12 cellular contexts compared by ENCODE assay signal in genomic region chr1:155942578-155943141, GRCh38. TPM values are rescaled to one million over a fixed set of nuclear protein-coding genes. Genes with fewer than 3 reads are reported as not detected.
DNase-seq lines count a peak whose midpoint lies in the region; ATAC-seq and TF ChIP-seq lines count a peak whose summit lies in the region.
"Had no signal": no experiment of that assay in that cellular context is flagged by ENCODE, and none has a peak within 500 bp of the region (broad histone marks: within the 10 kb centered on the region; RNA-seq: fewer than 3 reads in every experiment).

No MANE protein-coding gene starts in this region.

- no peak for ATAC-seq in activated T-helper 17 cell treated with anti-CD3 and anti-CD28 coated beads, Interleukin-2, amount 50 U/mL, for 72 hours (replicated peaks)
- ATAC-seq in left lobe of liver: no peak

- no peak overlapping the region for H3K9ac ChIP-seq in GM23248

- H3K9me2 ChIP-seq in GM23248 (ENCODE audit: insufficient read depth): no peaks in the 10 kb centered on the region

- DNase-seq in AG04450 (ENCODE audit: low read depth, low spot score) (no peak), GM23248 (peak; percentile 23), myocyte (ENCODE audit: low read depth) (peak; percentile 46), left lobe of liver (ENCODE audit: low spot score) (no peak), SKM-1 (lab: John Stamatoyannopoulos, UW; ENCODE audit: unreplicated experiment) (no peak), SK-N-DZ (ENCODE audit: low spot score) (no peak), SW 1271 (lab: John Stamatoyannopoulos, UW) (no peak)
- DNase-seq: NCI-H2081; stimulated activated CD4-positive, alpha-beta T cell treated with anti-CD3 and anti-CD28 coated beads, Interleukin-2, amount 100 ng/mL, for 24 hours had no signal

- no peak overlapping the region for H3K4me3 ChIP-seq in AG04450 (ENCODE audit: low read depth, low read length)
- no peak overlapping the region for H3K4me3 ChIP-seq in GM23248

- H3K27ac ChIP-seq in AG04450 (ENCODE audit: low read depth, low read length) (peak overlapping the region; percentile 31), GM23248 (0 out of 2 replicates have a peak overlapping the region, but pooled peaks have one; percentile 20)

- H3K4me2 ChIP-seq in GM23248 (ENCODE audit: unreplicated experiment): no peak overlapping the region

- TF ChIP-seq CTCF in AG04450 (IDR thresholded peaks at IDR 0.05; ENCODE audit: low read depth, low read length): no peak

- H3K9me3 ChIP-seq in AG04450 (ENCODE audit: control insufficient read depth, insufficient read depth, low read length): no peaks in the 10 kb centered on the region
- H3K9me3 ChIP-seq in GM23248 (ENCODE audit: low read depth): no peaks in the 10 kb centered on the region

- no peaks in the 10 kb centered on the region for H3K79me2 ChIP-seq in GM23248 (ENCODE audit: insufficient read depth)

- no peaks in the 10 kb centered on the region for H3K27me3 ChIP-seq in AG04450 (ENCODE audit: control insufficient read depth, insufficient read depth, low read length)
- H3K27me3 ChIP-seq in GM23248 (replicated peaks; ENCODE audit: insufficient read depth): no peaks in the 10 kb centered on the region

- peaks cover 20% of the 10 kb centered on the region for H3K36me3 ChIP-seq in GM23248 (ENCODE audit: low read depth)

- POLR2A ChIA-PET in AG04450 (lab: Yijun Ruan, JAX): interaction anchor here (1.8 kb wide), 1 partner anchor 8 kb away, joined by 8 read pairs; the partner anchor contains the start of gene KHDC4

- no peaks in the 10 kb centered on the region for H3K27me3 Mint-ChIP-seq in activated T-helper 17 cell treated with anti-CD3 and anti-CD28 coated beads, Interleukin-2, amount 50 U/mL, for 72 hours

- WGBS in GM23248 (ENCODE audit: low coverage in 1 of 2, low lambda C conversion rate in 2 of 2, missing lambda C conversion rate in 2 of 2), 2 experiments: 62 to 73% methylated on average over 9 to 11 of the region's 11 CpGs

- peaks cover 11% of the 10 kb centered on the region for H3K4me1 ChIP-seq in GM23248 (ENCODE audit: insufficient read depth)

- CTCF ChIA-PET in AG04450 (lab: Charles Lee): interaction anchor here (0.9 kb wide), 1 partner anchor 47 kb away, joined by 3 read pairs; no protein-coding TSS in a partner anchor

- peaks cover 40% of the 10 kb centered on the region for H3F3A ChIP-seq in GM23248 (ENCODE audit: insufficient read depth)

- H2AFZ ChIP-seq in GM23248: no peak overlapping the region

- H3K4me1 Mint-ChIP-seq in activated T-helper 17 cell treated with anti-CD3 and anti-CD28 coated beads, Interleukin-2, amount 50 U/mL, for 72 hours: peaks cover 44% of the 10 kb centered on the region

- peak overlapping the region; percentile 27 for H3K4me3 Mint-ChIP-seq in activated T-helper 17 cell treated with anti-CD3 and anti-CD28 coated beads, Interleukin-2, amount 50 U/mL, for 72 hours

- no peaks in the 10 kb centered on the region for H3K9me3 Mint-ChIP-seq in activated T-helper 17 cell treated with anti-CD3 and anti-CD28 coated beads, Interleukin-2, amount 50 U/mL, for 72 hours

- peak overlapping the region; percentile 89 for H3K27ac Mint-ChIP-seq in activated T-helper 17 cell treated with anti-CD3 and anti-CD28 coated beads, Interleukin-2, amount 50 U/mL, for 72 hours

- peaks cover 25% of the 10 kb centered on the region for H3K36me3 Mint-ChIP-seq in activated T-helper 17 cell treated with anti-CD3 and anti-CD28 coated beads, Interleukin-2, amount 50 U/mL, for 72 hours (ENCODE audit: low read depth)

- in situ Hi-C loops in GM23248 (cut with MboI): no loop called here

- no peaks in the 10 kb centered on the region for H4K20me1 ChIP-seq in GM23248 (ENCODE audit: insufficient read depth)

RNA-seq across cellular contexts. Expression of gene RXFP4, which starts 1.2 kb away (rescaled TPM):
- not detected in 2 replicates for polyA plus RNA-seq in AG04450 (2011; rRNA removed)
- polyA minus RNA-seq in AG04450 (2011; rRNA and poly(A)+ RNA removed): not detected in 2 replicates
- total RNA-seq in GM23248 (2014; rRNA removed; shearing (Covaris generic)): not detected in 2 replicates
- 0.20 and 0.39 TPM in 2 replicates for polyA plus RNA-seq in GM23248 (2016; fragmentation: Nextera tagmentation; extraction: Ambion mirVana)
- total RNA-seq in activated T-helper 17 cell treated with anti-CD3 and anti-CD28 coated beads, Interleukin-2, amount 50 U/mL, for 72 hours: not detected
- total RNA-seq in myocyte: not detected in 2 replicates
- polyA plus RNA-seq in myocyte (2012): 0.35 TPM
- total RNA-seq in left lobe of liver: not detected
- polyA plus RNA-seq in SK-N-DZ (2014; cell fraction: cytosol; rRNA removed): not detected in 2 replicates
- polyA plus RNA-seq in SK-N-DZ (2014; cell fraction: nucleus; rRNA removed): not detected in 2 replicates
- total RNA-seq: urinary bladder had no signal
- polyA plus RNA-seq: neural cell had no signal

RNA-seq across cellular contexts. Expression of gene KHDC4, which starts 8.4 kb away (rescaled TPM):
- polyA plus RNA-seq in AG04450 (2011; rRNA removed): 34.9 and 39.0 TPM in 2 replicates
- polyA minus RNA-seq in AG04450 (2011; rRNA and poly(A)+ RNA removed): 47.4 and 53.0 TPM in 2 replicates
- 24.2 TPM in 2 replicates for total RNA-seq in GM23248 (2014; rRNA removed; shearing (Covaris generic))
- polyA plus RNA-seq in GM23248 (2016; fragmentation: Nextera tagmentation; extraction: Ambion mirVana): 25.3 and 27.8 TPM in 2 replicates
- total RNA-seq in activated T-helper 17 cell treated with anti-CD3 and anti-CD28 coated beads, Interleukin-2, amount 50 U/mL, for 72 hours: 100 to 1,000 TPM in 1 of 2 donors, 10 to 100 TPM in 1; 67.5 to 109 TPM
- 50.6 and 54.2 TPM in 2 replicates for total RNA-seq in myocyte
- polyA plus RNA-seq in myocyte (2012): 32.6 TPM
- total RNA-seq in left lobe of liver: 18.5 TPM
- 84.3 and 84.8 TPM in 2 replicates for polyA plus RNA-seq in SK-N-DZ (2014; cell fraction: cytosol; rRNA removed)
- 250 and 318 TPM in 2 replicates for polyA plus RNA-seq in SK-N-DZ (2014; cell fraction: nucleus; rRNA removed)

RNA-seq across cellular contexts. Expression of gene RIT1, which starts 31.5 kb away (rescaled TPM):
- polyA plus RNA-seq in AG04450 (2011; rRNA removed) (56.4 and 65.2 TPM in 2 replicates), GM23248 (2016; fragmentation: Nextera tagmentation; extraction: Ambion mirVana) (30.5 and 33.1 TPM in 2 replicates)
- 61.1 and 69.2 TPM in 2 replicates for polyA minus RNA-seq in AG04450 (2011; rRNA and poly(A)+ RNA removed)
- total RNA-seq in GM23248 (2014; rRNA removed; shearing (Covaris generic)): 29.7 and 32.4 TPM in 2 replicates
- 10 to 100 TPM; 28.1 to 79.8 TPM for total RNA-seq in activated T-helper 17 cell treated with anti-CD3 and anti-CD28 coated beads, Interleukin-2, amount 50 U/mL, for 72 hours
- total RNA-seq in myocyte (66.8 and 72.0 TPM in 2 replicates), left lobe of liver (7.2 TPM)
- polyA plus RNA-seq in myocyte (2012): 68.7 TPM
- polyA plus RNA-seq in SK-N-DZ (2014; cell fraction: cytosol; rRNA removed): 17.5 and 27.2 TPM in 2 replicates
- 15.0 and 20.5 TPM in 2 replicates for polyA plus RNA-seq in SK-N-DZ (2014; cell fraction: nucleus; rRNA removed)

RNA-seq across cellular contexts. Expression of gene ARHGEF2, which starts 35.7 kb away (rescaled TPM):
- 121 and 128 TPM in 2 replicates for polyA plus RNA-seq in AG04450 (2011; rRNA removed)
- polyA minus RNA-seq in AG04450 (2011; rRNA and poly(A)+ RNA removed): 142 and 172 TPM in 2 replicates
- 136 and 139 TPM in 2 replicates for total RNA-seq in GM23248 (2014; rRNA removed; shearing (Covaris generic))
- polyA plus RNA-seq in GM23248 (2016; fragmentation: Nextera tagmentation; extraction: Ambion mirVana): 76.7 and 77.7 TPM in 2 replicates
- 100 to 1,000 TPM; 108 to 205 TPM for total RNA-seq in activated T-helper 17 cell treated with anti-CD3 and anti-CD28 coated beads, Interleukin-2, amount 50 U/mL, for 72 hours
- total RNA-seq in myocyte: 361 and 478 TPM in 2 replicates
- polyA plus RNA-seq in myocyte (2012): 214 TPM
- 6.5 TPM for total RNA-seq in left lobe of liver
- 27.9 and 32.8 TPM in 2 replicates for polyA plus RNA-seq in SK-N-DZ (2014; cell fraction: cytosol; rRNA removed)
- 34.7 and 45.4 TPM in 2 replicates for polyA plus RNA-seq in SK-N-DZ (2014; cell fraction: nucleus; rRNA removed)

Comparison
In these comparisons a context has a peak if more than half of its experiments do, and no peak if none do; other contexts are left out.
1. DNase-seq: peak in GM23248 (single experiment) and myocyte (single experiment); none in AG04450 (single experiment), left lobe of liver (single experiment), SKM-1 (single experiment), SK-N-DZ (single experiment) and SW 1271 (0 of 2).